28 cellular contexts compared by ENCODE assay signal in the genomic region with DNA sequence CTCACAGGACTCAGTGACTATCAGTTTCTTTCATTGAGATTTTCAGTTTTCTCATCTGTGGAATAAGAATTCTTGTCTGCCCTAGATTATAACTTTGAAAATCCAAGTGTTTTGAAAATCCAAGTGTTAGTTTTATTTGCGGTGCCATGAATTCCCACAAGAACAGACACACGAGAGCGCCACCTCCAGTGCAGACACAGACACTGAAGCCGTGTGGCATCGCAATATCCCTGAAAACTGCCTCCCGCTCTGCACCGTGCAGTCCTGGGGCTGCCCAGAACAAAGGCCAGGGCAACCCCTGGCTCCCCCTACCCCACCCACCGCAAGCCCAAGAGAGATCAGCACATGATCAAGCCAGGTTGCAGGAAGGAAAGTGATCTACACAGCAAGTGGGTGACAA.
DNase-seq lines count a peak whose midpoint lies in the region; ATAC-seq, FAIRE-seq and TF ChIP-seq lines count a peak whose summit lies in the region.
"Had no signal": no experiment of that assay in that cellular context is flagged by ENCODE, and none has a peak within 500 bp of the region (broad histone marks: within the 10 kb centered on the region; RNA-seq: fewer than 3 reads in every experiment).

No MANE protein-coding gene starts in this region.

- no peaks in the 10 kb centered on the region for H3K9me3 ChIP-seq in K562 (replicated peaks; ENCODE audit: control insufficient read depth, insufficient read depth, low read depth, low read length)
- H3K9me3 ChIP-seq in mesenchymal stem cell (ENCODE audit: control insufficient read depth, low read length) = peaks cover 13% of the 10 kb centered on the region
- H3K9me3 ChIP-seq: MG63 had no signal

- 0% methylated on average over 8 of the region's 8 CpGs for WGBS in K562 (ENCODE audit: insufficient coverage, low coverage, missing lambda C conversion rate)
- 78% methylated on average over 8 of the region's 8 CpGs for WGBS in mesenchymal stem cell

- H4K8ac ChIP-seq in mesenchymal stem cell (ENCODE audit: low read length) = no peak overlapping the region

- CTCF ChIA-PET in K562 (lab: Yijun Ruan, JAX; ENCODE audit: low intra/inter-chr PET ratio) = interaction anchor here (1.0 to 1.9 kb wide), 2 partner anchors 233 to 484 kb away, joined by 3 to 4 read pairs; no protein-coding TSS in a partner anchor

- H3K36me3 ChIP-seq in H7 (replicated peaks; ENCODE audit: control insufficient read depth, insufficient read depth, low read length) (no peaks in the 10 kb centered on the region), K562 (ENCODE audit: control insufficient read depth, insufficient read depth, low read length) (no peaks in the 10 kb centered on the region), mesenchymal stem cell (ENCODE audit: control insufficient read depth in 1 of 2, insufficient read depth in 2 of 2, low read depth in 1 of 2, low read length in 2 of 2) (no peaks in the 10 kb centered on the region)
- H3K36me3 ChIP-seq: MG63, upper lobe of right lung had no signal

- H2AK5ac ChIP-seq in mesenchymal stem cell (ENCODE audit: low read length, severe bottlenecking) = no peak overlapping the region

- H2BK5ac ChIP-seq in mesenchymal stem cell (ENCODE audit: low read depth, low read length, poor library complexity, severe bottlenecking) = no peak overlapping the region

- POLR2A ChIA-PET in K562 (lab: Yijun Ruan, JAX) = no interaction called here

- no peaks in the 10 kb centered on the region for H3K79me1 ChIP-seq in mesenchymal stem cell (replicated peaks; ENCODE audit: low read length, poor library complexity, severe bottlenecking)

- H3K4me3 ChIP-seq in H7 (ENCODE audit: insufficient read depth, low read depth, low read length) = no peak overlapping the region
- no peak overlapping the region for H3K4me3 ChIP-seq in K562
- H3K4me3 ChIP-seq in mesenchymal stem cell (ENCODE audit: insufficient read depth in 1 of 2, low read depth in 1 of 2, low read length in 2 of 2) = no peak overlapping the region
- H3K4me3 ChIP-seq: MG63, upper lobe of right lung had no signal

- H3K18ac ChIP-seq in mesenchymal stem cell (ENCODE audit: low read depth in 1 of 2, low read length in 2 of 2) = no peak overlapping the region

- H3K79me2 ChIP-seq in K562 (ENCODE audit: control insufficient read depth, insufficient read depth, low read length) = no peaks in the 10 kb centered on the region

- H2BK15ac ChIP-seq in mesenchymal stem cell (ENCODE audit: low read depth, poor library complexity, severe bottlenecking) = no peak overlapping the region

- H3K4me1 ChIP-seq in K562 (replicated peaks in 1 of 2; ENCODE audit: control insufficient read depth in 2 of 2, insufficient read depth in 2 of 2, low read length in 2 of 2) (0 out of 5 replicates have a peak, but pooled peaks cover 0 to 5% of the 10 kb centered on the region in 2 experiments), mesenchymal stem cell (ENCODE audit: control insufficient read depth, insufficient read depth, low read depth, low read length) (no peaks in the 10 kb centered on the region)
- H3K4me1 ChIP-seq: upper lobe of right lung had no signal

- H4K20me1 ChIP-seq in K562 (replicated peaks; ENCODE audit: control insufficient read depth, insufficient read depth, low read length) = peaks cover 12% of the 10 kb centered on the region

- H3K27ac ChIP-seq in K562 (ENCODE audit: extremely low read depth, low read depth, low read length) (no peak overlapping the region), mesenchymal stem cell (ENCODE audit: low read length, poor library complexity, severe bottlenecking) (no peak overlapping the region)
- H3K27ac ChIP-seq: upper lobe of right lung had no signal

- FAIRE-seq in D721Med (lab: Jason Lieb, UNC) (no peak), K562 (lab: Jason Lieb, UNC) (peak; percentile 78)

- no peak for TF ChIP-seq POLR2A in K562 (conservative IDR thresholded peaks at IDR 0.05)

- DNase-seq in D721Med (ENCODE audit: insufficient read length, low spot score) (no peak), H7 (peak; percentile 76), K562 (ENCODE audit: extremely low read depth in 1 of 4, low spot score in 3 of 4) (peak; percentile 38 to 45 (median 40)), mesenchymal stem cell (no peak), NCI-H446 (lab: John Stamatoyannopoulos, UW) (no peak), dedifferentiated amniotic fluid mesenchymal stem cell (ENCODE audit: extremely low spot score) (no peak), AG20443 (ENCODE audit: low spot score) (no peak)
- DNase-seq: activated CD4-positive, alpha-beta memory T cell treated with anti-CD3 and anti-CD28 coated beads, Interleukin-2, amount 10 ng/mL, durations not matched to agents 7 days and 5 days; activated CD8-positive, alpha-beta memory T cell treated with anti-CD3 and anti-CD28 coated beads, Interleukin-2, amount 50 U/mL, for 48 hours; activated naive CD4-positive, alpha-beta T cell treated with anti-CD3 and anti-CD28 coated beads, Interleukin-2, amount 10 ng/mL, durations not matched to agents 7 days and 5 days; amniotic stem cell; C1 segment of cervical spinal cord; COR-L47; DMS79; KBM-7; naive thymus-derived CD4-positive, alpha-beta T cell; NCI-H1105; NCI-H187 treated with DMSO at 0.1 percent for 48 hours; NCI-H2171; NCI-H510A treated with DMSO at 0.1 percent for 48 hours; NK-92 treated with Interleukin-12 subunit alpha and Interleukin-12 subunit beta, amount 100 ng/mL, for 24 hours; occipital lobe; PC-3; stimulated activated naive CD4-positive, alpha-beta T cell; T-helper 2 cell; upper lobe of right lung had no signal

- TF ChIP-seq RAD21 in K562 (CRISPR knock-in tag; conservative IDR thresholded peaks at IDR 0.05 in 1 of 2, IDR thresholded peaks at IDR 0.05 in 1 of 2) = peak in 1 of 2 experiments; percentile 60; a peak in 2 of 4 replicates

- H3K4me2 ChIP-seq in K562 (ENCODE audit: insufficient read depth, low read length) = no peak overlapping the region
- H3K4me2 ChIP-seq in mesenchymal stem cell (ENCODE audit: low read length, poor library complexity, severe bottlenecking) = no peak overlapping the region

- H3K14ac ChIP-seq in mesenchymal stem cell (ENCODE audit: low read length in 2 of 2) = no peak overlapping the region

- H3K9me1 ChIP-seq in K562 (ENCODE audit: control insufficient read depth, insufficient read depth, low read length) = no peaks in the 10 kb centered on the region

- H3K27me3 ChIP-seq in H7 (ENCODE audit: control insufficient read depth, insufficient read depth, low read length) (no peaks in the 10 kb centered on the region; the same call in none of the 2 replicates), K562 (ENCODE audit: control insufficient read depth in 2 of 2, insufficient read depth in 2 of 2, low read length in 2 of 2) (no peaks in the 10 kb centered on the region; a peak in 1 of 5 replicates), mesenchymal stem cell (ENCODE audit: control insufficient read depth in 1 of 2, insufficient read depth in 1 of 2, low read length in 2 of 2) (peaks cover 0 to 50% of the 10 kb centered on the region in 2 experiments)
- H3K27me3 ChIP-seq: MG63, upper lobe of right lung had no signal

- peak; percentile 85 for ATAC-seq in K562
- ATAC-seq in HG02571 (IDR thresholded peaks at IDR 0.05; ENCODE audit: unreplicated experiment) = no peak
- ATAC-seq: naive thymus-derived CD4-positive, alpha-beta T cell; PC-3 had no signal

- no peak overlapping the region for H3K23ac ChIP-seq in mesenchymal stem cell (ENCODE audit: low read length in 2 of 2)

- TF ChIP-seq EP300 in K562 (IDR thresholded peaks at IDR 0.05; ENCODE audit: low read length) = no peak

- peak overlapping the region in 1 of 2 experiments; percentile 27 for H2BK12ac ChIP-seq in mesenchymal stem cell (ENCODE audit: low read length in 2 of 2)

- in situ Hi-C loops in K562 (cut with MboI) = no loop called here

- intact Hi-C loops in K562 (cut with micrococcal nuclease) = loop anchor here (5.0 kb wide), 2 partner anchors 180 to 230 kb away; no protein-coding TSS in a partner anchor

- no peak overlapping the region for H3K9ac ChIP-seq in K562 (ENCODE audit: insufficient read depth in 1 of 2, low read depth in 2 of 2, low read length in 2 of 2)
- no peak overlapping the region for H3K9ac ChIP-seq in mesenchymal stem cell (ENCODE audit: low read length)

- no peak overlapping the region for H4K91ac ChIP-seq in mesenchymal stem cell (ENCODE audit: low read length)

- no peak overlapping the region for H2BK120ac ChIP-seq in mesenchymal stem cell (ENCODE audit: low read depth, low read length)

- BruUV-seq in K562 (replicated peaks; lab: Mats Ljungman, UMichigan) = no TSS peak

- TF ChIP-seq CTCF in D721Med (IDR thresholded peaks at IDR 0.05; ENCODE audit: insufficient read depth, missing control alignments) (peak; percentile 18), K562 (IDR thresholded peaks at IDR 0.05 in 2 of 3, conservative IDR thresholded peaks at IDR 0.05 in 1 of 3; ENCODE audit: insufficient read depth in 2 of 3, low read depth in 1 of 3, low read length in 3 of 3) (peak; percentile 60 to 72 (median 67))

- H2AFZ ChIP-seq in K562 (ENCODE audit: low read depth, low read length) (no peak overlapping the region), mesenchymal stem cell (ENCODE audit: low read depth, low read length) (peak overlapping the region; percentile 30)

- no peak overlapping the region for H3K4ac ChIP-seq in mesenchymal stem cell (ENCODE audit: low read depth in 1 of 2, low read length in 2 of 2)

TF ChIP-seq in K562, 482 proteins besides CTCF, POLR2A, EP300 and RAD21:
- TF ChIP-seq SMAD4 (CRISPR knock-in tag; conservative IDR thresholded peaks at IDR 0.05) = no peak
- peak; percentile 45; the same call in 1 of the 2 replicates for TF ChIP-seq SMC3 (conservative IDR thresholded peaks at IDR 0.05; ENCODE audit: insufficient read depth, low read depth, low read length)
TF ChIP-seq in K562: peak in this region for 1.

Comparison
In these comparisons a context has a peak if more than half of its experiments do, and no peak if none do; other contexts are left out.
1. DNase-seq: peak in H7 (single experiment) and K562 (4 of 4); none in D721Med (single experiment), mesenchymal stem cell (single experiment), NCI-H446 (0 of 2), dedifferentiated amniotic fluid mesenchymal stem cell (single experiment) and AG20443 (single experiment).